ENCODE assay signal across 7 cellular contexts in genomic region chr6:41504526-41505021, GRCh38. TPM values are rescaled to one million over a fixed set of nuclear protein-coding genes. Genes with fewer than 3 reads are reported as not detected.
DNase-seq lines count a peak whose midpoint lies in the region; ATAC-seq and TF ChIP-seq lines count a peak whose summit lies in the region.

No MANE protein-coding gene starts in this region.

- peak overlapping the region; percentile 69 for H3K27ac ChIP-seq in right cardiac atrium (ENCODE audit: low read length)

- H3K4me2 ChIP-seq in skeletal muscle satellite cell (ENCODE audit: low read length) = peak overlapping the region; percentile 51

- DNase-seq in GM06990 (ENCODE audit: extremely low read depth, insufficient read length) (no peak), NT2/D1 (ENCODE audit: low read depth, low spot score) (no peak), right cardiac atrium (no peak), SK-N-DZ (ENCODE audit: low spot score) (no peak), hypothalamus (lab: John Stamatoyannopoulos, UW) (no peak), NCI-H69 (lab: John Stamatoyannopoulos, UW) (no peak)

- H3K9me3 ChIP-seq in NT2/D1 (ENCODE audit: insufficient read depth, low read length) (no peaks in the 10 kb centered on the region), right cardiac atrium (ENCODE audit: control insufficient read depth, low read length) (no peaks in the 10 kb centered on the region), skeletal muscle satellite cell (replicated peaks; ENCODE audit: low read length) (no peaks in the 10 kb centered on the region)

- H3K4me3 ChIP-seq in GM06990 (replicated peaks; ENCODE audit: low read depth, low read length) = peak overlapping the region; percentile 51
- H3K4me3 ChIP-seq in NT2/D1 (ENCODE audit: insufficient read length, low read depth) = peak overlapping the region; percentile 21
- H3K4me3 ChIP-seq in right cardiac atrium (ENCODE audit: low read length) = peak overlapping the region; percentile 48
- no peak overlapping the region for H3K4me3 ChIP-seq in skeletal muscle satellite cell (ENCODE audit: low read length)

- peaks cover 16% of the 10 kb centered on the region for H3K4me1 ChIP-seq in NT2/D1 (ENCODE audit: insufficient read depth, insufficient read length)
- peaks cover 3% of the 10 kb centered on the region for H3K4me1 ChIP-seq in right cardiac atrium (ENCODE audit: control insufficient read depth, insufficient read depth, low read length)
- H3K4me1 ChIP-seq in skeletal muscle satellite cell (ENCODE audit: control insufficient read depth, insufficient read depth, low read length) = peaks cover 4% of the 10 kb centered on the region

- intact Hi-C loops in right cardiac atrium (cut with DNase I) = no loop called here

- H3K9ac ChIP-seq in NT2/D1 (ENCODE audit: insufficient read length, low read depth) (peak overlapping the region; percentile 72), skeletal muscle satellite cell (ENCODE audit: low read depth, low read length) (no peak overlapping the region)

- 6% methylated on average over 18 of the region's 18 CpGs for WGBS in right cardiac atrium

- H3K27me3 ChIP-seq in GM06990 (replicated peaks; ENCODE audit: control insufficient read depth, insufficient read depth, low read length) = no peaks in the 10 kb centered on the region
- peaks cover 70% of the 10 kb centered on the region for H3K27me3 ChIP-seq in NT2/D1 (ENCODE audit: insufficient read depth, insufficient read length)
- no peaks in the 10 kb centered on the region for H3K27me3 ChIP-seq in right cardiac atrium (ENCODE audit: control insufficient read depth, insufficient read depth)
- H3K27me3 ChIP-seq in skeletal muscle satellite cell (ENCODE audit: control insufficient read depth, insufficient read depth, low read length) = peaks cover 69% of the 10 kb centered on the region

- H3K36me3 ChIP-seq in GM06990 (ENCODE audit: control insufficient read depth, insufficient read depth, low read length) = no peaks in the 10 kb centered on the region
- no peaks in the 10 kb centered on the region for H3K36me3 ChIP-seq in NT2/D1 (ENCODE audit: insufficient read depth, insufficient read length, low read length)
- no peaks in the 10 kb centered on the region for H3K36me3 ChIP-seq in skeletal muscle satellite cell (ENCODE audit: insufficient read depth, low read length)

- no peak for ATAC-seq in right cardiac atrium

- no peak for TF ChIP-seq CTCF in GM06990 (IDR thresholded peaks at IDR 0.05; ENCODE audit: insufficient read depth, low read length, poor library complexity, severe bottlenecking)

RNA-seq across cellular contexts. Expression of gene FOXP4, which starts 41.6 kb away (rescaled TPM):
- total RNA-seq in right cardiac atrium = 10 to 100 TPM; 21.7 to 22.5 (median 22.1) TPM
- polyA plus RNA-seq in right cardiac atrium = 15.3 TPM
- total RNA-seq in skeletal muscle satellite cell (2012; rRNA removed) = 3.5 TPM in 2 replicates
- 5.3 and 8.4 TPM in 2 replicates for polyA plus RNA-seq in SK-N-DZ (2014; cell fraction: cytosol; rRNA removed)
- 2.2 and 3.9 TPM in 2 replicates for polyA plus RNA-seq in SK-N-DZ (2014; cell fraction: nucleus; rRNA removed)
